Comparison of ENCODE assay signal across 13 cellular contexts in the genomic region with DNA sequence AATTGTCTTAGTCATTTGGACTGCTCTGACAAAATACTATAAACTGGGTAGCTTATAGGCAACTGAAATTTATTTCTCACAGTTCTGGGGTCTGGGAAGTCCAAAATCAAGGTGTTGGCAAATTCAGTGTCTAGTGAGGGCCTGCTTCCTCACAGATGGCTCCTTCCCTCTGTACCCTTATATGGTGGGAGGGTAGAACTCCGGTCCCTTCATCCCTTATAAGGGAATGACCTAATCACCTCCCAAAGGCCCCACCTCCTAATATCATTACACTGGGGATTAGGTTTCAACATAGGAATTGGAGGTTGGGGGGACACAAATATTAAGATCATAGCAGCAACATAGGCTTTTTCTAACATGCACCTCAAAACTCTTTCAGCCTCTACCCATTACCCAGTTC. TPM values are rescaled to one million over a fixed set of nuclear protein-coding genes. Genes with fewer than 3 reads are reported as not detected.
DNase-seq lines count a peak whose midpoint lies in the region; ATAC-seq and TF ChIP-seq lines count a peak whose summit lies in the region.
"Had no signal": no experiment of that assay in that cellular context is flagged by ENCODE, and none has a peak within 500 bp of the region (broad histone marks: within the 10 kb centered on the region; RNA-seq: fewer than 3 reads in every experiment).

No MANE protein-coding gene starts in this region.

- no peak for TF ChIP-seq EP300 in upper lobe of left lung (IDR thresholded peaks at IDR 0.05)

- no peak overlapping the region for H3K4me3 Mint-ChIP-seq in activated naive CD8-positive, alpha-beta T cell treated with anti-CD3 and anti-CD28 coated beads for 36 hours

- peaks cover 8% of the 10 kb centered on the region for H3K4me1 Mint-ChIP-seq in activated naive CD8-positive, alpha-beta T cell treated with anti-CD3 and anti-CD28 coated beads for 36 hours

- H3K4me3 ChIP-seq in heart left ventricle (no peak overlapping the region), right cardiac atrium (ENCODE audit: low read length) (no peak overlapping the region), upper lobe of left lung (no peak overlapping the region)
- H3K4me3 ChIP-seq: BLaER1 treated with 17β-estradiol and CSF1 and Interleukin-3, amounts not matched to agents 10 nM and 100 nM had no signal

- no peaks in the 10 kb centered on the region for H3K27me3 Mint-ChIP-seq in activated naive CD8-positive, alpha-beta T cell treated with anti-CD3 and anti-CD28 coated beads for 36 hours

- DNase-seq in heart left ventricle (no peak), cardiac septum (ENCODE audit: low spot score) (no peak), right cardiac atrium (no peak), upper lobe of left lung (no peak), superior temporal gyrus (ENCODE audit: extremely low spot score) (no peak)
- DNase-seq in activated naive CD8-positive, alpha-beta T cell treated with anti-CD3 and anti-CD28 coated beads for 36 hours, result no peak
- DNase-seq: activated T-cell treated with anti-CD3 and anti-CD28 coated beads, Interleukin-2, amount 50 U/mL, for 48 hours; left cardiac atrium; NCI-H2227 treated with DMSO at 0.1 percent for 48 hours; RPMI8226 had no signal

- no peaks in the 10 kb centered on the region for H3K9me3 Mint-ChIP-seq in activated naive CD8-positive, alpha-beta T cell treated with anti-CD3 and anti-CD28 coated beads for 36 hours

- H3K27ac ChIP-seq in heart left ventricle (peak overlapping the region in 8 of 12 donors; percentile 25 to 64 (median 48)), right cardiac atrium (ENCODE audit: low read length) (peak overlapping the region; percentile 81), upper lobe of left lung (peak overlapping the region in 3 of 4 donors; percentile 2 to 54 (median 35))

- no peak for ATAC-seq in heart left ventricle
- no peak for ATAC-seq in right cardiac atrium
- no peak for ATAC-seq in upper lobe of left lung (ENCODE audit: low FRiP score in 2 of 2)
- ATAC-seq in HG03432 (IDR thresholded peaks at IDR 0.05; ENCODE audit: unreplicated experiment), result no peak
- ATAC-seq in HG03280 (IDR thresholded peaks at IDR 0.05; ENCODE audit: unreplicated experiment), result no peak

- WGBS in heart left ventricle, 4 donors, result 53 to 75% (median 69%) methylated on average over 1 of the region's 1 CpG
- WGBS in right cardiac atrium, result 77% methylated on average over 1 of the region's 1 CpG
- 53 to 83% methylated on average over 1 of the region's 1 CpG for WGBS in upper lobe of left lung, 2 donors

- H3K9me3 ChIP-seq in heart left ventricle (no peaks in the 10 kb centered on the region), right cardiac atrium (ENCODE audit: control insufficient read depth, low read length) (no peaks in the 10 kb centered on the region), upper lobe of left lung (no peaks in the 10 kb centered on the region)

- peak overlapping the region; percentile 73 for H3K27ac Mint-ChIP-seq in activated naive CD8-positive, alpha-beta T cell treated with anti-CD3 and anti-CD28 coated beads for 36 hours

- H3K4me1 ChIP-seq in heart left ventricle (peaks cover 0 to 6% (median 0%) of the 10 kb centered on the region in 12 donors), right cardiac atrium (ENCODE audit: control insufficient read depth, insufficient read depth, low read length) (peaks cover 1% of the 10 kb centered on the region), upper lobe of left lung (no peaks in the 10 kb centered on the region)

- peaks cover 0 to 12% (median 7%) of the 10 kb centered on the region in 9 donors for H3K36me3 ChIP-seq in heart left ventricle
- peaks cover 0 to 14% (median 5%) of the 10 kb centered on the region in 4 donors for H3K36me3 ChIP-seq in upper lobe of left lung

- TF ChIP-seq CTCF in heart left ventricle (IDR thresholded peaks at IDR 0.05) (no peak), upper lobe of left lung (IDR thresholded peaks at IDR 0.05) (no peak)

- peaks cover 10% of the 10 kb centered on the region for H3K36me3 Mint-ChIP-seq in activated naive CD8-positive, alpha-beta T cell treated with anti-CD3 and anti-CD28 coated beads for 36 hours

- TF ChIP-seq POLR2A in heart left ventricle (IDR thresholded peaks at IDR 0.05), result no peak
- no peak for TF ChIP-seq POLR2A in upper lobe of left lung (IDR thresholded peaks at IDR 0.05)

- intact Hi-C loops in heart left ventricle (cut with DNase I) (loop anchor here in 1 of 10 donors (10.0 kb wide), 1 partner anchor 63 kb away; a partner anchor contains a TSS), cardiac septum (cut with DNase I) (no loop called here), right cardiac atrium (cut with DNase I) (no loop called here)

- peaks cover 0 to 6% (median 0%) of the 10 kb centered on the region in 9 donors for H3K27me3 ChIP-seq in heart left ventricle
- no peaks in the 10 kb centered on the region for H3K27me3 ChIP-seq in right cardiac atrium (ENCODE audit: control insufficient read depth, insufficient read depth)
- no peaks in the 10 kb centered on the region for H3K27me3 ChIP-seq in upper lobe of left lung

RNA-seq across cellular contexts. Expression of a gene that starts 7.3 kb away (rescaled TPM):
- total RNA-seq in heart left ventricle (10 to 100 TPM; 13.4 to 21.6 (median 16.8) TPM), cardiac septum (16.5 TPM), right cardiac atrium (10 to 100 TPM; 16.9 to 22.4 (median 18.5) TPM), upper lobe of left lung (10 to 100 TPM; 15.2 to 26.4 (median 18.8) TPM)
- polyA plus RNA-seq in heart left ventricle (10 to 100 TPM in 1 of 2 donors, 1 to 10 TPM in 1; 5.2 to 23.7 TPM), right cardiac atrium (8.0 TPM)
- total RNA-seq in activated naive CD8-positive, alpha-beta T cell treated with anti-CD3 and anti-CD28 coated beads for 36 hours, result 10 to 100 TPM; 12.1 to 12.9 TPM

RNA-seq across cellular contexts. Expression of a gene that starts 10.6 kb away (rescaled TPM):
- total RNA-seq in heart left ventricle, result 10 to 100 TPM; 37.1 to 72.5 (median 55.3) TPM
- 100 to 1,000 TPM in 1 of 2 donors, 10 to 100 TPM in 1; 93.8 to 118 TPM for polyA plus RNA-seq in heart left ventricle
- total RNA-seq in cardiac septum, result 38.6 TPM
- total RNA-seq in activated naive CD8-positive, alpha-beta T cell treated with anti-CD3 and anti-CD28 coated beads for 36 hours, result 100 to 1,000 TPM; 165 to 169 TPM
- 10 to 100 TPM; 74.8 to 93.4 (median 83.0) TPM for total RNA-seq in right cardiac atrium
- polyA plus RNA-seq in right cardiac atrium, result 118 TPM
- 100 to 1,000 TPM in 2 of 6 donors, 10 to 100 TPM in 4; 21.0 to 101 (median 74.9) TPM for total RNA-seq in upper lobe of left lung

RNA-seq across cellular contexts. Expression of a gene that starts 23.4 kb away (rescaled TPM):
- 10 to 100 TPM in 8 of 9 donors, 1 to 10 TPM in 1; 9.6 to 35.7 (median 17.3) TPM for total RNA-seq in heart left ventricle
- 10 to 100 TPM; 10.5 to 37.3 TPM for polyA plus RNA-seq in heart left ventricle
- total RNA-seq in cardiac septum, result 12.9 TPM
- 10 to 100 TPM; 11.0 to 11.9 TPM for total RNA-seq in activated naive CD8-positive, alpha-beta T cell treated with anti-CD3 and anti-CD28 coated beads for 36 hours
- total RNA-seq in right cardiac atrium, result 10 to 100 TPM; 16.1 to 22.3 (median 19.8) TPM
- polyA plus RNA-seq in right cardiac atrium, result 14.0 TPM
- 10 to 100 TPM in 5 of 6 donors, 1 to 10 TPM in 1; 10.0 to 53.4 (median 14.3) TPM for total RNA-seq in upper lobe of left lung

RNA-seq across cellular contexts. Expression of a gene that starts 42.1 kb away (rescaled TPM):
- total RNA-seq in heart left ventricle (100 to 1,000 TPM in 5 of 9 donors, 10 to 100 TPM in 4; 34.5 to 172 (median 111) TPM), cardiac septum (96.9 TPM), right cardiac atrium (100 to 1,000 TPM; 100 to 221 (median 129) TPM), upper lobe of left lung (100 to 1,000 TPM; 129 to 486 (median 187) TPM)
- polyA plus RNA-seq in heart left ventricle (100 to 1,000 TPM in 1 of 2 donors, 10 to 100 TPM in 1; 56.5 to 187 TPM), right cardiac atrium (71.4 TPM)
- 100 to 1,000 TPM; 255 to 258 TPM for total RNA-seq in activated naive CD8-positive, alpha-beta T cell treated with anti-CD3 and anti-CD28 coated beads for 36 hours

RNA-seq across cellular contexts. Expression of a gene that starts 56.2 kb away (rescaled TPM):
- total RNA-seq in heart left ventricle, result 10 to 100 TPM; 13.6 to 34.3 (median 18.1) TPM
- polyA plus RNA-seq in heart left ventricle, result 10 to 100 TPM; 15.2 to 62.4 TPM
- total RNA-seq in cardiac septum, result 18.8 TPM
- total RNA-seq in activated naive CD8-positive, alpha-beta T cell treated with anti-CD3 and anti-CD28 coated beads for 36 hours, result 10 to 100 TPM; 98.7 to 98.8 TPM
- total RNA-seq in right cardiac atrium, result 10 to 100 TPM; 19.9 to 25.5 (median 21.8) TPM
- polyA plus RNA-seq in right cardiac atrium, result 20.0 TPM
- total RNA-seq in upper lobe of left lung, result 10 to 100 TPM; 25.2 to 49.1 (median 42.8) TPM
